In genomic region chr10:130160775-130161174, GRCh38 we compare ENCODE assay signal across 10 cellular contexts. TPM values are rescaled to one million over a fixed set of nuclear protein-coding genes. Genes with fewer than 3 reads are reported as not detected.
DNase-seq lines count a peak whose midpoint lies in the region; ATAC-seq and TF ChIP-seq lines count a peak whose summit lies in the region.
"Had no signal": no experiment of that assay in that cellular context is flagged by ENCODE, and none has a peak within 500 bp of the region (broad histone marks: within the 10 kb centered on the region; RNA-seq: fewer than 3 reads in every experiment).

No MANE protein-coding gene starts in this region.

- H3K36me3 ChIP-seq in Karpas-422 (ENCODE audit: insufficient read depth, low read length) = peaks cover 30% of the 10 kb centered on the region; the same call in 1 of the 2 replicates

- no peaks in the 10 kb centered on the region for H3K9me3 ChIP-seq in Karpas-422 (ENCODE audit: low read length)

- H3K9ac ChIP-seq in Karpas-422 (ENCODE audit: low read length) = no peak overlapping the region

- H3K27ac ChIP-seq in Karpas-422 (ENCODE audit: low read length) = no peak overlapping the region

- no peak overlapping the region for H2AFZ ChIP-seq in Karpas-422 (ENCODE audit: low read length)

- no peak overlapping the region for H3K4me2 ChIP-seq in Karpas-422 (ENCODE audit: low read depth, low read length, poor library complexity, severe bottlenecking)

- H3K4me3 ChIP-seq in Karpas-422 (ENCODE audit: low read length) = no peak overlapping the region
- no peak overlapping the region for H3K4me3 ChIP-seq in fibroblast of pulmonary artery (replicated peaks; ENCODE audit: low read depth, low read length)

- peaks cover 4% of the 10 kb centered on the region; the same call in 1 of the 2 replicates for H4K20me1 ChIP-seq in Karpas-422 (ENCODE audit: insufficient read depth, low read depth, low read length)

- no peaks in the 10 kb centered on the region for H3K9me2 ChIP-seq in Karpas-422 (replicated peaks; ENCODE audit: insufficient read depth, low read length)

- DNase-seq in EH (ENCODE audit: low read depth) = peak; percentile 6
- peak; percentile 50 for DNase-seq in Karpas-422
- DNase-seq in fibroblast of pulmonary artery (ENCODE audit: low read depth) = no peak
- DNase-seq in SKM-1 treated with dmso at 0.1 percent for 144 hours (lab: John Stamatoyannopoulos, UW; ENCODE audit: unreplicated experiment) = no peak
- no peak for DNase-seq in NOMO-1 treated with dmso at 0.1 percent for 144 hours (lab: John Stamatoyannopoulos, UW; ENCODE audit: unreplicated experiment)
- no peak for DNase-seq in nucleus accumbens (lab: John Stamatoyannopoulos, UW)
- DNase-seq in medulla oblongata (ENCODE audit: extremely low spot score) = no peak
- DNase-seq: kidney had no signal

- H3K27me3 ChIP-seq in Karpas-422 (ENCODE audit: low read length) = no peaks in the 10 kb centered on the region

- H3K79me2 ChIP-seq in Karpas-422 (ENCODE audit: low read length) = peaks cover 88% of the 10 kb centered on the region

- ATAC-seq in GM19328 (IDR thresholded peaks at IDR 0.05; ENCODE audit: unreplicated experiment) = peak; percentile 50

- H3K4me1 ChIP-seq in Karpas-422 (ENCODE audit: low read length) = peaks cover 35% of the 10 kb centered on the region

- peak; percentile 10 for TF ChIP-seq CTCF in fibroblast of pulmonary artery (IDR thresholded peaks at IDR 0.05; ENCODE audit: low read length, missing control alignments)

RNA-seq across cellular contexts. Expression of gene GLRX3, which starts 24.6 kb away (rescaled TPM):
- total RNA-seq in Karpas-422 (2014; rRNA removed; shearing (Covaris generic); ENCODE audit: low replicate concordance) = 86.8 and 90.2 TPM in 2 replicates

RNA-seq across cellular contexts. Expression of gene C10orf143, which starts 50.1 kb away (rescaled TPM):
- total RNA-seq in Karpas-422 (2014; rRNA removed; shearing (Covaris generic); ENCODE audit: low replicate concordance) = 0.75 and 3.9 TPM in 2 replicates
- total RNA-seq: HT-29 had no signal

Comparison
In these comparisons a context has a peak if more than half of its experiments do, and no peak if none do; other contexts are left out.
1. DNase-seq: peak in EH (single experiment) and Karpas-422 (single experiment); none in fibroblast of pulmonary artery (single experiment), SKM-1 treated with dmso at 0.1 percent for 144 hours (single experiment), NOMO-1 treated with dmso at 0.1 percent for 144 hours (single experiment), nucleus accumbens (0 of 56) and medulla oblongata (single experiment).